Comparison of ENCODE assay signal across 2 cellular contexts in the genomic region with DNA sequence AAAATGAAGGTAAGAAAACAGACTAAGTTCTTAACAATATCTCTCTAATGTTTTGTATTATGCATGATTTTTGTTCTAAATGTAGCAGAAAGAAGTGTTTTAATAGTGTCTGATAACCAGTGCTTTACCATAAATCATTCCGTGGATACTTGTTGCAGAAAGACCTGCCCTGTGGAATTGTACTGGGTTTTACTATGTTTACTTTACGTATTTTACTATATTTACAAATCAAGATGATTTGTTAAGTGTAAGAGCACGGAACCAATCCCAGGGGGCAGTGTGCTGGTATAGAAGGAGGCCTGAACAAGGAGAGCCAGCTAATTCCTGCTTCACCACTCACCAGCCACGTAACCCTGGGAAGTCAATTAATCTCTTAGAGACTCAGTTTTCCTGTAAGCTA.
TF ChIP-seq lines count a peak whose summit lies in the region.

No MANE protein-coding gene starts in this region.

TF ChIP-seq in A549, 52 proteins besides CTCF, POLR2A, EP300 and RAD21:
- TF ChIP-seq EHF (CRISPR knock-in tag; IDR thresholded peaks at IDR 0.05) (no peak), CHD2 (IDR thresholded peaks at IDR 0.05; ENCODE audit: low read length, partially characterized antibody) (no peak), EHMT2 (IDR thresholded peaks at IDR 0.05; ENCODE audit: low read depth) (no peak), ESRRA (IDR thresholded peaks at IDR 0.05; ENCODE audit: borderline replicate concordance, low read length) (no peak), POLR2AphosphoS2 (conservative IDR thresholded peaks at IDR 0.05; ENCODE audit: low read length) (no peak), FOXS1 (CRISPR knock-in tag; IDR thresholded peaks at IDR 0.05) (no peak), GATA3 (IDR thresholded peaks at IDR 0.05; ENCODE audit: borderline replicate concordance) (no peak), FOSB (CRISPR knock-in tag; IDR thresholded peaks at IDR 0.05) (no peak), ZNF302 (CRISPR knock-in tag; IDR thresholded peaks at IDR 0.05) (no peak), FOSL2 (IDR thresholded peaks at IDR 0.05) (no peak), FOSL2 (CRISPR knock-in tag; IDR thresholded peaks at IDR 0.05) (no peak)

TF ChIP-seq in HCT116, 20 proteins besides CTCF, POLR2A, EP300 and RAD21:
- TF ChIP-seq MAX (IDR thresholded peaks at IDR 0.05), result no peak
